1 cellular context compared by ENCODE assay signal in genomic region chr12:65741662-65742480, GRCh38.
TF ChIP-seq lines count a peak whose summit lies in the region.

No MANE protein-coding gene starts in this region.

TF ChIP-seq in HepG2, 621 proteins besides CTCF, POLR2A, EP300 and RAD21 (continued from another document and continues in another):
- TF ChIP-seq, protein P1, sequence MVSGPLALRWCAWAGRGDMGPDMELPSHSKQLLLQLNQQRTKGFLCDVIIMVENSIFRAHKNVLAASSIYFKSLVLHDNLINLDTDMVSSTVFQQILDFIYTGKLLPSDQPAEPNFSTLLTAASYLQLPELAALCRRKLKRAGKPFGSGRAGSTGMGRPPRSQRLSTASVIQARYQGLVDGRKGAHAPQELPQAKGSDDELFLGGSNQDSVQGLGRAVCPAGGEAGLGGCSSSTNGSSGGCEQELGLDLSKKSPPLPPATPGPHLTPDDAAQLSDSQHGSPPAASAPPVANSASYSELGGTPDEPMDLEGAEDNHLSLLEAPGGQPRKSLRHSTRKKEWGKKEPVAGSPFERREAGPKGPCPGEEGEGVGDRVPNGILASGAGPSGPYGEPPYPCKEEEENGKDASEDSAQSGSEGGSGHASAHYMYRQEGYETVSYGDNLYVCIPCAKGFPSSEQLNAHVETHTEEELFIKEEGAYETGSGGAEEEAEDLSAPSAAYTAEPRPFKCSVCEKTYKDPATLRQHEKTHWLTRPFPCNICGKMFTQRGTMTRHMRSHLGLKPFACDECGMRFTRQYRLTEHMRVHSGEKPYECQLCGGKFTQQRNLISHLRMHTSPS (CRISPR knock-in tag; IDR thresholded peaks at IDR 0.05; ENCODE audit: low read depth), result no peak
- TF ChIP-seq, protein P2, sequence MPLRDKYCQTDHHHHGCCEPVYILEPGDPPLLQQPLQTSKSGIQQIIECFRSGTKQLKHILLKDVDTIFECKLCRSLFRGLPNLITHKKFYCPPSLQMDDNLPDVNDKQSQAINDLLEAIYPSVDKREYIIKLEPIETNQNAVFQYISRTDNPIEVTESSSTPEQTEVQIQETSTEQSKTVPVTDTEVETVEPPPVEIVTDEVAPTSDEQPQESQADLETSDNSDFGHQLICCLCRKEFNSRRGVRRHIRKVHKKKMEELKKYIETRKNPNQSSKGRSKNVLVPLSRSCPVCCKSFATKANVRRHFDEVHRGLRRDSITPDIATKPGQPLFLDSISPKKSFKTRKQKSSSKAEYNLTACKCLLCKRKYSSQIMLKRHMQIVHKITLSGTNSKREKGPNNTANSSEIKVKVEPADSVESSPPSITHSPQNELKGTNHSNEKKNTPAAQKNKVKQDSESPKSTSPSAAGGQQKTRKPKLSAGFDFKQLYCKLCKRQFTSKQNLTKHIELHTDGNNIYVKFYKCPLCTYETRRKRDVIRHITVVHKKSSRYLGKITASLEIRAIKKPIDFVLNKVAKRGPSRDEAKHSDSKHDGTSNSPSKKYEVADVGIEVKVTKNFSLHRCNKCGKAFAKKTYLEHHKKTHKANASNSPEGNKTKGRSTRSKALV (CRISPR knock-in tag; IDR thresholded peaks at IDR 0.05), result peak; percentile 92
- TF ChIP-seq CBFB (CRISPR knock-in tag; IDR thresholded peaks at IDR 0.05) (no peak), KDM4B (CRISPR knock-in tag; IDR thresholded peaks at IDR 0.05) (no peak), SUZ12 (IDR thresholded peaks at IDR 0.05; ENCODE audit: low read depth, low read length) (no peak), MEF2D (CRISPR knock-in tag; IDR thresholded peaks at IDR 0.05) (no peak), ZNF501 (CRISPR knock-in tag; IDR thresholded peaks at IDR 0.05) (no peak), NRL (CRISPR knock-in tag; IDR thresholded peaks at IDR 0.05; ENCODE audit: borderline replicate concordance) (0 out of 2 replicates have a peak, but pooled peaks have one; percentile 18), KLF9 (CRISPR knock-in tag; IDR thresholded peaks at IDR 0.05; ENCODE audit: low read depth) (no peak), MXD3 (CRISPR knock-in tag; IDR thresholded peaks at IDR 0.05) (0 out of 2 replicates have a peak, but pooled peaks have one; percentile 46), ZNF180 (CRISPR knock-in tag; IDR thresholded peaks at IDR 0.05; ENCODE audit: borderline replicate concordance, low read depth) (no peak), ZNF430 (CRISPR knock-in tag; IDR thresholded peaks at IDR 0.05) (no peak), KMT2A (CRISPR knock-in tag; IDR thresholded peaks at IDR 0.05) (no peak), NCOR1 (IDR thresholded peaks at IDR 0.05; ENCODE audit: borderline replicate concordance, low read length) (no peak), TGIF2 (CRISPR knock-in tag; IDR thresholded peaks at IDR 0.05) (no peak; the same call in 1 of the 2 replicates), ZZZ3 (CRISPR knock-in tag; IDR thresholded peaks at IDR 0.05; ENCODE audit: borderline replicate concordance) (no peak), ONECUT2 (CRISPR knock-in tag; IDR thresholded peaks at IDR 0.05) (no peak), ZNF407 (CRISPR knock-in tag; IDR thresholded peaks at IDR 0.05; ENCODE audit: not compliant biosample characterization) (no peak), ZNF296 (CRISPR knock-in tag; conservative IDR thresholded peaks at IDR 0.05) (no peak), SMARCC2 (IDR thresholded peaks at IDR 0.05) (no peak), ZNF737 (CRISPR knock-in tag; IDR thresholded peaks at IDR 0.05; ENCODE audit: borderline replicate concordance) (no peak), GATAD2A (CRISPR knock-in tag; IDR thresholded peaks at IDR 0.05) (no peak), KDM6A (CRISPR knock-in tag; IDR thresholded peaks at IDR 0.05; ENCODE audit: low read depth) (no peak), PHB2 (IDR thresholded peaks at IDR 0.05; ENCODE audit: partially characterized antibody) (no peak), MAX (IDR thresholded peaks at IDR 0.05) (no peak), JARID2 (CRISPR knock-in tag; IDR thresholded peaks at IDR 0.05; ENCODE audit: insufficient replicate concordance) (no peak), ZFP82 (CRISPR knock-in tag; IDR thresholded peaks at IDR 0.05; ENCODE audit: borderline replicate concordance) (no peak), ZNF660 (CRISPR knock-in tag; IDR thresholded peaks at IDR 0.05; ENCODE audit: borderline replicate concordance, low read depth) (no peak), EZH2 (conservative IDR thresholded peaks at IDR 0.05; ENCODE audit: low read depth, low read length) (no peak), TARDBP (CRISPR knock-in tag; IDR thresholded peaks at IDR 0.05) (no peak), IRF2 (CRISPR knock-in tag; IDR thresholded peaks at IDR 0.05) (no peak), TEAD3 (CRISPR knock-in tag; optimal IDR thresholded peaks at IDR 0.05; ENCODE audit: borderline replicate concordance) (no peak), SRF (IDR thresholded peaks at IDR 0.05; ENCODE audit: low read depth, low read length) (no peak), HDAC6 (IDR thresholded peaks at IDR 0.05; ENCODE audit: low read depth, low read length) (no peak), NCOA1 (CRISPR knock-in tag; IDR thresholded peaks at IDR 0.05) (no peak), ZNF749 (CRISPR knock-in tag; IDR thresholded peaks at IDR 0.05; ENCODE audit: borderline replicate concordance) (no peak), ZNF235 (CRISPR knock-in tag; IDR thresholded peaks at IDR 0.05; ENCODE audit: borderline replicate concordance) (no peak), MXD4 (CRISPR knock-in tag; IDR thresholded peaks at IDR 0.05) (no peak), ATRX (CRISPR knock-in tag; IDR thresholded peaks at IDR 0.05; ENCODE audit: borderline replicate concordance) (no peak)
- TF ChIP-seq, protein P3, sequence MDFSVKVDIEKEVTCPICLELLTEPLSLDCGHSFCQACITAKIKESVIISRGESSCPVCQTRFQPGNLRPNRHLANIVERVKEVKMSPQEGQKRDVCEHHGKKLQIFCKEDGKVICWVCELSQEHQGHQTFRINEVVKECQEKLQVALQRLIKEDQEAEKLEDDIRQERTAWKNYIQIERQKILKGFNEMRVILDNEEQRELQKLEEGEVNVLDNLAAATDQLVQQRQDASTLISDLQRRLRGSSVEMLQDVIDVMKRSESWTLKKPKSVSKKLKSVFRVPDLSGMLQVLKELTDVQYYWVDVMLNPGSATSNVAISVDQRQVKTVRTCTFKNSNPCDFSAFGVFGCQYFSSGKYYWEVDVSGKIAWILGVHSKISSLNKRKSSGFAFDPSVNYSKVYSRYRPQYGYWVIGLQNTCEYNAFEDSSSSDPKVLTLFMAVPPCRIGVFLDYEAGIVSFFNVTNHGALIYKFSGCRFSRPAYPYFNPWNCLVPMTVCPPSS (IDR thresholded peaks at IDR 0.05), result no peak
- TF ChIP-seq, protein P4, sequence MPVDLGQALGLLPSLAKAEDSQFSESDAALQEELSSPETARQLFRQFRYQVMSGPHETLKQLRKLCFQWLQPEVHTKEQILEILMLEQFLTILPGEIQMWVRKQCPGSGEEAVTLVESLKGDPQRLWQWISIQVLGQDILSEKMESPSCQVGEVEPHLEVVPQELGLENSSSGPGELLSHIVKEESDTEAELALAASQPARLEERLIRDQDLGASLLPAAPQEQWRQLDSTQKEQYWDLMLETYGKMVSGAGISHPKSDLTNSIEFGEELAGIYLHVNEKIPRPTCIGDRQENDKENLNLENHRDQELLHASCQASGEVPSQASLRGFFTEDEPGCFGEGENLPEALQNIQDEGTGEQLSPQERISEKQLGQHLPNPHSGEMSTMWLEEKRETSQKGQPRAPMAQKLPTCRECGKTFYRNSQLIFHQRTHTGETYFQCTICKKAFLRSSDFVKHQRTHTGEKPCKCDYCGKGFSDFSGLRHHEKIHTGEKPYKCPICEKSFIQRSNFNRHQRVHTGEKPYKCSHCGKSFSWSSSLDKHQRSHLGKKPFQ (CRISPR knock-in tag; IDR thresholded peaks at IDR 0.05; ENCODE audit: insufficient replicate concordance), result no peak
- TF ChIP-seq, protein P5, sequence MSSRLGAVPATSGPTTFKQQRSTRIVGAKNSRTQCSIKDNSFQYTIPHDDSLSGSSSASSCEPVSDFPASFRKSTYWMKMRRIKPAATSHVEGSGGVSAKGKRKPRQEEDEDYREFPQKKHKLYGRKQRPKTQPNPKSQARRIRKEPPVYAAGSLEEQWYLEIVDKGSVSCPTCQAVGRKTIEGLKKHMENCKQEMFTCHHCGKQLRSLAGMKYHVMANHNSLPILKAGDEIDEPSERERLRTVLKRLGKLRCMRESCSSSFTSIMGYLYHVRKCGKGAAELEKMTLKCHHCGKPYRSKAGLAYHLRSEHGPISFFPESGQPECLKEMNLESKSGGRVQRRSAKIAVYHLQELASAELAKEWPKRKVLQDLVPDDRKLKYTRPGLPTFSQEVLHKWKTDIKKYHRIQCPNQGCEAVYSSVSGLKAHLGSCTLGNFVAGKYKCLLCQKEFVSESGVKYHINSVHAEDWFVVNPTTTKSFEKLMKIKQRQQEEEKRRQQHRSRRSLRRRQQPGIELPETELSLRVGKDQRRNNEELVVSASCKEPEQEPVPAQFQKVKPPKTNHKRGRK (CRISPR knock-in tag; IDR thresholded peaks at IDR 0.05), result no peak
- TF ChIP-seq, protein P6, sequence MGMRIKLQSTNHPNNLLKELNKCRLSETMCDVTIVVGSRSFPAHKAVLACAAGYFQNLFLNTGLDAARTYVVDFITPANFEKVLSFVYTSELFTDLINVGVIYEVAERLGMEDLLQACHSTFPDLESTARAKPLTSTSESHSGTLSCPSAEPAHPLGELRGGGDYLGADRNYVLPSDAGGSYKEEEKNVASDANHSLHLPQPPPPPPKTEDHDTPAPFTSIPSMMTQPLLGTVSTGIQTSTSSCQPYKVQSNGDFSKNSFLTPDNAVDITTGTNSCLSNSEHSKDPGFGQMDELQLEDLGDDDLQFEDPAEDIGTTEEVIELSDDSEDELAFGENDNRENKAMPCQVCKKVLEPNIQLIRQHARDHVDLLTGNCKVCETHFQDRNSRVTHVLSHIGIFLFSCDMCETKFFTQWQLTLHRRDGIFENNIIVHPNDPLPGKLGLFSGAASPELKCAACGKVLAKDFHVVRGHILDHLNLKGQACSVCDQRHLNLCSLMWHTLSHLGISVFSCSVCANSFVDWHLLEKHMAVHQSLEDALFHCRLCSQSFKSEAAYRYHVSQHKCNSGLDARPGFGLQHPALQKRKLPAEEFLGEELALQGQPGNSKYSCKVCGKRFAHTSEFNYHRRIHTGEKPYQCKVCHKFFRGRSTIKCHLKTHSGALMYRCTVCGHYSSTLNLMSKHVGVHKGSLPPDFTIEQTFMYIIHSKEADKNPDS (CRISPR knock-in tag; IDR thresholded peaks at IDR 0.05), result no peak
